ENCODE assay signal across 8 cellular contexts in the genomic region with DNA sequence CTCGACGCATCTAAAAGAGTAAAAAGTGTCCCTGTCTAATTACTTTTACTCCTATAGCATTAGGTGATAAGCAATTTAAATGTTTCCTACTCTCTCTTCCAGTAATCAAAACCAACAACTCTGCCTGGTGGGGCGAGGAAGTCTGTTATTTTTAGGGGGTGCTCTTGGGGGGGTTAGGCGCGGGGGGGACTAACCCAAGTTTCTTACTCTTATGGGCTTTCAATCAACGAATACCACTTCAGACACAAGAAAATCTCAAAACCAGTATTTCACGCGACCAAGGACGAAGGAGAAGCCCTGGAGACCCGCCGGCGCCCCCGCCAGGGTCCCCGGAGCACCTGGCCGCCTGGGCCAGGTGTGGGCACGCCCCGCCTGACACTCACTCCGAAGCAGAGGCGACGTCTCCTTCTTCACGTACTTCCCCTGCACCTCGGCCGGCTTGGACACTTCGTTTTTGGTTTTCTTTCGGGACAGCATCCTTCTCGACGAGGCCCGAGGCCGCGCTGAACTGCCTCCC. TPM values are rescaled to one million over a fixed set of nuclear protein-coding genes. Genes with fewer than 3 reads are reported as not detected.
DNase-seq lines count a peak whose midpoint lies in the region; ATAC-seq and TF ChIP-seq lines count a peak whose summit lies in the region.

No MANE protein-coding gene starts in this region.

- no peak for TF ChIP-seq CTCF in nephron progenitor cell (IDR thresholded peaks at IDR 0.05)

- peaks cover 15 to 24% (median 21%) of the 10 kb centered on the region in 4 donors for H3K4me1 Mint-ChIP-seq in CD4-positive, alpha-beta memory T cell
- peaks cover 11% of the 10 kb centered on the region for H3K4me1 Mint-ChIP-seq in nephron progenitor cell

- H3K27me3 ChIP-seq in CD4-positive, alpha-beta memory T cell (ENCODE audit: insufficient read depth, low read length) = no peaks in the 10 kb centered on the region
- H3K27me3 ChIP-seq in endocrine pancreas (ENCODE audit: control insufficient read depth, insufficient read depth, low read length) = no peaks in the 10 kb centered on the region

- H3K9me3 ChIP-seq in CD4-positive, alpha-beta memory T cell (ENCODE audit: control insufficient read depth in 1 of 2, low read length in 2 of 2) = no peaks in the 10 kb centered on the region
- no peaks in the 10 kb centered on the region for H3K9me3 ChIP-seq in endocrine pancreas (ENCODE audit: control insufficient read depth, low read length)

- POLR2A ChIA-PET in CD4-positive, alpha-beta memory T cell (lab: Charles Lee; ENCODE audit: partially characterized antibody) = no interaction called here

- peaks cover 19% of the 10 kb centered on the region for H3K4me1 ChIP-seq in CD4-positive, alpha-beta memory T cell (ENCODE audit: insufficient read depth, low read length)
- peaks cover 17% of the 10 kb centered on the region for H3K4me1 ChIP-seq in endocrine pancreas (ENCODE audit: control insufficient read depth, insufficient read depth, low read length)

- H3K4me3 ChIP-seq in CD4-positive, alpha-beta memory T cell (ENCODE audit: low read length in 2 of 2) = peak overlapping the region; percentile 48 to 70
- peak overlapping the region; percentile 97 for H3K4me3 ChIP-seq in endocrine pancreas (ENCODE audit: control insufficient read depth, insufficient read depth, low read length)

- H3K36me3 Mint-ChIP-seq in CD4-positive, alpha-beta memory T cell = peaks cover 9 to 12% of the 10 kb centered on the region in 2 donors
- H3K36me3 Mint-ChIP-seq in nephron progenitor cell (ENCODE audit: low read depth) = peaks cover 27% of the 10 kb centered on the region

- H3K36me3 ChIP-seq in CD4-positive, alpha-beta memory T cell (ENCODE audit: insufficient read depth, low read length) = no peaks in the 10 kb centered on the region
- H3K36me3 ChIP-seq in endocrine pancreas (ENCODE audit: control insufficient read depth, insufficient read depth, low read length) = peaks cover 4% of the 10 kb centered on the region

- intact Hi-C loops in CD4-positive, alpha-beta memory T cell (cut with micrococcal nuclease) = loop anchor here (1.0 to 5.0 kb wide), 3 partner anchors 60 to 165 kb away; a partner anchor contains a TSS

- ATAC-seq in GM19023 (IDR thresholded peaks at IDR 0.05; ENCODE audit: unreplicated experiment) (peak; percentile 57), HG03139 (IDR thresholded peaks at IDR 0.05; ENCODE audit: unreplicated experiment) (peak; percentile 39)

- peak overlapping the region; percentile 52 for H3K27ac ChIP-seq in CD4-positive, alpha-beta memory T cell (ENCODE audit: low read depth, low read length)

- DNase-seq in CD4-positive, alpha-beta memory T cell = peak in 4 of 5 donors; percentile 37 to 43 (median 39)
- DNase-seq in T follicular helper cell (ENCODE audit: low read depth) (peak; percentile 14), nephron progenitor cell (no peak), medulla oblongata (ENCODE audit: extremely low spot score) (no peak)
- DNase-seq in effector CD8-positive, alpha-beta T cell (lab: John Stamatoyannopoulos, UW) = no peak

- peak overlapping the region in 2 of 8 donors; percentile 94 to 96 for H3K4me3 Mint-ChIP-seq in CD4-positive, alpha-beta memory T cell
- no peak overlapping the region for H3K4me3 Mint-ChIP-seq in nephron progenitor cell

- H3K27me3 Mint-ChIP-seq in CD4-positive, alpha-beta memory T cell = no peaks in the 10 kb centered on the region
- H3K27me3 Mint-ChIP-seq in nephron progenitor cell (ENCODE audit: low read depth, poor library complexity) = no peaks in the 10 kb centered on the region

- peak overlapping the region in 6 of 7 donors; percentile 89 to 95 (median 92) for H3K27ac Mint-ChIP-seq in CD4-positive, alpha-beta memory T cell
- peak overlapping the region; percentile 90 for H3K27ac Mint-ChIP-seq in nephron progenitor cell

- peak overlapping the region; percentile 68 for H3K9ac ChIP-seq in endocrine pancreas (ENCODE audit: control insufficient read depth, insufficient read depth, low read length)

- CTCF ChIA-PET in CD4-positive, alpha-beta memory T cell (lab: Charles Lee; ENCODE audit: partially characterized antibody) = no interaction called here

- H3K9me3 Mint-ChIP-seq in CD4-positive, alpha-beta memory T cell = peaks cover 0 to 1% (median 0%) of the 10 kb centered on the region in 8 donors
- H3K9me3 Mint-ChIP-seq in nephron progenitor cell = peaks cover 6% of the 10 kb centered on the region

RNA-seq across cellular contexts. Expression of a gene that starts 0.6 kb away (rescaled TPM):
- 10 to 100 TPM; 13.9 to 14.5 TPM for total RNA-seq in CD4-positive, alpha-beta memory T cell
- 10 to 100 TPM; 13.3 to 14.1 TPM for polyA plus RNA-seq in CD4-positive, alpha-beta memory T cell

Comparison
In these comparisons a context has a peak if more than half of its experiments do, and no peak if none do; other contexts are left out.
1. DNase-seq: peak in CD4-positive, alpha-beta memory T cell (4 of 5) and T follicular helper cell (single experiment); none in nephron progenitor cell (single experiment), medulla oblongata (single experiment) and effector CD8-positive, alpha-beta T cell (single experiment).